In the genomic region with DNA sequence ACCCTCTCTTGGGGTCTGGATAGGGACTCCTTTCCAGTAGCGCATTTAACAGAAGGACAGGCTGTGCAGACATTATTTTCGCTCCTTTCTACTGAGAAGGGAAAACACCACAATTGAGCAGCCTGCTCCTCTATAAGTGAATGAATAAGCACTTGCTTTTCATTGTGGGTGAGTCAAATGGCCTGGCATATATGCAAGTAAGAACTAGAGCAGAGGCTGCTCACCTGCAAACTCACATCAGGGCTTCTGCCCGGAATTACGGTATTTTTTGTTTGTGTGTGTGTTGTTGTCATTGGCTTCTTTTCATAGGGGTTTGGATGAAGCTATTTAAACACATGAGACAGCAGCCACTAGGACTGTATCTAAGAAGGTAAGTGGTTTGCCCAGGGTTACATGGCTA, we compare ENCODE assay signal across 1 cellular context.
TF ChIP-seq lines count a peak whose summit lies in the region.

No MANE protein-coding gene starts in this region.

TF ChIP-seq in SK-N-SH, 30 proteins besides CTCF, POLR2A, EP300 and RAD21 (continued from another document):
- TF ChIP-seq, protein P1, sequence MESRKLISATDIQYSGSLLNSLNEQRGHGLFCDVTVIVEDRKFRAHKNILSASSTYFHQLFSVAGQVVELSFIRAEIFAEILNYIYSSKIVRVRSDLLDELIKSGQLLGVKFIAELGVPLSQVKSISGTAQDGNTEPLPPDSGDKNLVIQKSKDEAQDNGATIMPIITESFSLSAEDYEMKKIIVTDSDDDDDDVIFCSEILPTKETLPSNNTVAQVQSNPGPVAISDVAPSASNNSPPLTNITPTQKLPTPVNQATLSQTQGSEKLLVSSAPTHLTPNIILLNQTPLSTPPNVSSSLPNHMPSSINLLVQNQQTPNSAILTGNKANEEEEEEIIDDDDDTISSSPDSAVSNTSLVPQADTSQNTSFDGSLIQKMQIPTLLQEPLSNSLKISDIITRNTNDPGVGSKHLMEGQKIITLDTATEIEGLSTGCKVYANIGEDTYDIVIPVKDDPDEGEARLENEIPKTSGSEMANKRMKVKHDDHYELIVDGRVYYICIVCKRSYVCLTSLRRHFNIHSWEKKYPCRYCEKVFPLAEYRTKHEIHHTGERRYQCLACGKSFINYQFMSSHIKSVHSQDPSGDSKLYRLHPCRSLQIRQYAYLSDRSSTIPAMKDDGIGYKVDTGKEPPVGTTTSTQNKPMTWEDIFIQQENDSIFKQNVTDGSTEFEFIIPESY (IDR thresholded peaks at IDR 0.05; ENCODE audit: borderline replicate concordance, low read depth), result no peak
- no peak for TF ChIP-seq MXI1 (IDR thresholded peaks at IDR 0.05; ENCODE audit: low read depth, low read length)
- TF ChIP-seq, protein P2, sequence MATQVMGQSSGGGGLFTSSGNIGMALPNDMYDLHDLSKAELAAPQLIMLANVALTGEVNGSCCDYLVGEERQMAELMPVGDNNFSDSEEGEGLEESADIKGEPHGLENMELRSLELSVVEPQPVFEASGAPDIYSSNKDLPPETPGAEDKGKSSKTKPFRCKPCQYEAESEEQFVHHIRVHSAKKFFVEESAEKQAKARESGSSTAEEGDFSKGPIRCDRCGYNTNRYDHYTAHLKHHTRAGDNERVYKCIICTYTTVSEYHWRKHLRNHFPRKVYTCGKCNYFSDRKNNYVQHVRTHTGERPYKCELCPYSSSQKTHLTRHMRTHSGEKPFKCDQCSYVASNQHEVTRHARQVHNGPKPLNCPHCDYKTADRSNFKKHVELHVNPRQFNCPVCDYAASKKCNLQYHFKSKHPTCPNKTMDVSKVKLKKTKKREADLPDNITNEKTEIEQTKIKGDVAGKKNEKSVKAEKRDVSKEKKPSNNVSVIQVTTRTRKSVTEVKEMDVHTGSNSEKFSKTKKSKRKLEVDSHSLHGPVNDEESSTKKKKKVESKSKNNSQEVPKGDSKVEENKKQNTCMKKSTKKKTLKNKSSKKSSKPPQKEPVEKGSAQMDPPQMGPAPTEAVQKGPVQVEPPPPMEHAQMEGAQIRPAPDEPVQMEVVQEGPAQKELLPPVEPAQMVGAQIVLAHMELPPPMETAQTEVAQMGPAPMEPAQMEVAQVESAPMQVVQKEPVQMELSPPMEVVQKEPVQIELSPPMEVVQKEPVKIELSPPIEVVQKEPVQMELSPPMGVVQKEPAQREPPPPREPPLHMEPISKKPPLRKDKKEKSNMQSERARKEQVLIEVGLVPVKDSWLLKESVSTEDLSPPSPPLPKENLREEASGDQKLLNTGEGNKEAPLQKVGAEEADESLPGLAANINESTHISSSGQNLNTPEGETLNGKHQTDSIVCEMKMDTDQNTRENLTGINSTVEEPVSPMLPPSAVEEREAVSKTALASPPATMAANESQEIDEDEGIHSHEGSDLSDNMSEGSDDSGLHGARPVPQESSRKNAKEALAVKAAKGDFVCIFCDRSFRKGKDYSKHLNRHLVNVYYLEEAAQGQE (IDR thresholded peaks at IDR 0.05; ENCODE audit: low read depth, low read length), result no peak
- TF ChIP-seq, protein P3, sequence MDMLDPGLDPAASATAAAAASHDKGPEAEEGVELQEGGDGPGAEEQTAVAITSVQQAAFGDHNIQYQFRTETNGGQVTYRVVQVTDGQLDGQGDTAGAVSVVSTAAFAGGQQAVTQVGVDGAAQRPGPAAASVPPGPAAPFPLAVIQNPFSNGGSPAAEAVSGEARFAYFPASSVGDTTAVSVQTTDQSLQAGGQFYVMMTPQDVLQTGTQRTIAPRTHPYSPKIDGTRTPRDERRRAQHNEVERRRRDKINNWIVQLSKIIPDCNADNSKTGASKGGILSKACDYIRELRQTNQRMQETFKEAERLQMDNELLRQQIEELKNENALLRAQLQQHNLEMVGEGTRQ (IDR thresholded peaks at IDR 0.05; ENCODE audit: borderline replicate concordance, low read depth, low read length), result no peak
- TF ChIP-seq NFIC (IDR thresholded peaks at IDR 0.05; ENCODE audit: borderline replicate concordance), result no peak
- TF ChIP-seq RCOR1 (IDR thresholded peaks at IDR 0.05; ENCODE audit: low read length), result no peak
